Comparison of ENCODE assay signal across 23 cellular contexts in genomic region chr22:37048133-37048532, GRCh38. TPM values are rescaled to one million over a fixed set of nuclear protein-coding genes. Genes with fewer than 3 reads are reported as not detected.
DNase-seq lines count a peak whose midpoint lies in the region; ATAC-seq and TF ChIP-seq lines count a peak whose summit lies in the region.
"Had no signal": no experiment of that assay in that cellular context is flagged by ENCODE, and none has a peak within 500 bp of the region (broad histone marks: within the 10 kb centered on the region; RNA-seq: fewer than 3 reads in every experiment).

No MANE protein-coding gene starts in this region.

- H3K27ac ChIP-seq in WERI-Rb-1: peak overlapping the region; percentile 84
- H3K27ac ChIP-seq in mesenchymal stem cell (ENCODE audit: low read length, poor library complexity, severe bottlenecking): no peak overlapping the region
- H3K27ac ChIP-seq in tibial nerve: no peak overlapping the region
- no peak overlapping the region for H3K27ac ChIP-seq in vagina
- H3K27ac ChIP-seq in tibial artery: no peak overlapping the region

- no peak for ATAC-seq in HG03280 (IDR thresholded peaks at IDR 0.05; ENCODE audit: unreplicated experiment)
- ATAC-seq: CD8-positive, alpha-beta T cell; Panc1 had no signal

- no peak overlapping the region for H4K8ac ChIP-seq in mesenchymal stem cell (ENCODE audit: low read length)

- no peak for TF ChIP-seq EP300 in tibial nerve (IDR thresholded peaks at IDR 0.05)

- DNase-seq in AG10803 (ENCODE audit: low read depth) (peak; percentile 12), GM03348 (ENCODE audit: low spot score) (peak; percentile 55), WERI-Rb-1 (no peak), mesenchymal stem cell (no peak), tibial nerve (ENCODE audit: low spot score in 2 of 2) (no peak), vagina (ENCODE audit: extremely low spot score in 2 of 2) (no peak), tibial artery (no peak)
- DNase-seq: AML-193; C1 segment of cervical spinal cord; CD8-positive, alpha-beta T cell; DND-41; H7; KBM-7; MM.1S; NCI-H1092 treated with DMSO at 0.1 percent for 48 hours; NCI-H1436 treated with DMSO at 0.1 percent for 48 hours; NCI-H1930; NCI-H2227 treated with DMSO at 0.1 percent for 48 hours; NCI-H524; NCI-H82; SW 1271 had no signal

- intact Hi-C loops in vagina (cut with DNase I): no loop called here
- intact Hi-C loops in tibial artery (cut with DNase I; ENCODE audit: low total_unique reads): no loop called here

- H2BK120ac ChIP-seq in mesenchymal stem cell (ENCODE audit: low read depth, low read length): no peak overlapping the region

- H2AFZ ChIP-seq in mesenchymal stem cell (ENCODE audit: low read depth, low read length): no peak overlapping the region

- H3K79me1 ChIP-seq in mesenchymal stem cell (replicated peaks; ENCODE audit: low read length, poor library complexity, severe bottlenecking): peaks cover 9% of the 10 kb centered on the region

- peak overlapping the region; percentile 10 for H2AK5ac ChIP-seq in mesenchymal stem cell (ENCODE audit: low read length, severe bottlenecking)

- H3K18ac ChIP-seq in mesenchymal stem cell (ENCODE audit: low read depth in 1 of 2, low read length in 2 of 2): no peak overlapping the region

- TF ChIP-seq POLR2A in tibial nerve (IDR thresholded peaks at IDR 0.05) (no peak), vagina (IDR thresholded peaks at IDR 0.05) (no peak)

- peaks cover under 1% of the 10 kb centered on the region for H3K36me3 ChIP-seq in WERI-Rb-1
- H3K36me3 ChIP-seq in mesenchymal stem cell (ENCODE audit: control insufficient read depth in 1 of 2, insufficient read depth in 2 of 2, low read depth in 1 of 2, low read length in 2 of 2): peaks cover 0 to 4% of the 10 kb centered on the region in 2 experiments
- H3K36me3 ChIP-seq in tibial nerve: peaks cover 0 to 3% (median 0%) of the 10 kb centered on the region in 3 donors
- no peaks in the 10 kb centered on the region for H3K36me3 ChIP-seq in vagina
- H3K36me3 ChIP-seq in tibial artery: no peaks in the 10 kb centered on the region

- H2BK12ac ChIP-seq in mesenchymal stem cell (ENCODE audit: low read length in 2 of 2): no peak overlapping the region

- no peak overlapping the region for H3K4me2 ChIP-seq in mesenchymal stem cell (ENCODE audit: low read length, poor library complexity, severe bottlenecking)

- H3K4me3 ChIP-seq in AG10803 (ENCODE audit: low read length): no peak overlapping the region
- H3K4me3 ChIP-seq in WERI-Rb-1 (ENCODE audit: low read depth, low read length): no peak overlapping the region
- H3K4me3 ChIP-seq in mesenchymal stem cell (ENCODE audit: insufficient read depth in 1 of 2, low read depth in 1 of 2, low read length in 2 of 2): no peak overlapping the region
- no peak overlapping the region for H3K4me3 ChIP-seq in tibial nerve
- H3K4me3 ChIP-seq in vagina: no peak overlapping the region
- no peak overlapping the region for H3K4me3 ChIP-seq in tibial artery

- WGBS in mesenchymal stem cell: 60% methylated on average over 3 of the region's 6 CpGs
- WGBS in tibial nerve, 2 donors: 83 to 88% methylated on average over 6 of the region's 6 CpGs

- no peak overlapping the region for H2BK5ac ChIP-seq in mesenchymal stem cell (ENCODE audit: low read depth, low read length, poor library complexity, severe bottlenecking)

- no peak overlapping the region for H3K23ac ChIP-seq in mesenchymal stem cell (ENCODE audit: low read length in 2 of 2)

- H3K9me3 ChIP-seq in WERI-Rb-1 (ENCODE audit: severe bottlenecking) (no peaks in the 10 kb centered on the region), mesenchymal stem cell (ENCODE audit: control insufficient read depth, low read length) (no peaks in the 10 kb centered on the region), tibial nerve (no peaks in the 10 kb centered on the region), vagina (no peaks in the 10 kb centered on the region), tibial artery (no peaks in the 10 kb centered on the region)

- no peak overlapping the region for H3K4ac ChIP-seq in mesenchymal stem cell (ENCODE audit: low read depth in 1 of 2, low read length in 2 of 2)

- TF ChIP-seq CTCF in AG10803 (conservative IDR thresholded peaks at IDR 0.05; ENCODE audit: low read length) (no peak), WERI-Rb-1 (IDR thresholded peaks at IDR 0.05; ENCODE audit: low read depth, low read length) (no peak), tibial nerve (IDR thresholded peaks at IDR 0.05) (no peak), vagina (IDR thresholded peaks at IDR 0.05) (no peak), tibial artery (IDR thresholded peaks at IDR 0.05) (no peak)

- H4K91ac ChIP-seq in mesenchymal stem cell (ENCODE audit: low read length): no peak overlapping the region

- H3K27me3 ChIP-seq in WERI-Rb-1 (ENCODE audit: insufficient read depth, low read depth, severe bottlenecking): no peaks in the 10 kb centered on the region
- peaks cover 3 to 7% of the 10 kb centered on the region in 2 experiments for H3K27me3 ChIP-seq in mesenchymal stem cell (ENCODE audit: control insufficient read depth in 1 of 2, insufficient read depth in 1 of 2, low read length in 2 of 2)
- no peaks in the 10 kb centered on the region for H3K27me3 ChIP-seq in tibial nerve
- no peaks in the 10 kb centered on the region for H3K27me3 ChIP-seq in vagina
- H3K27me3 ChIP-seq in tibial artery: peaks cover 0 to 5% of the 10 kb centered on the region in 2 donors

- H3K4me1 ChIP-seq in mesenchymal stem cell (ENCODE audit: control insufficient read depth, insufficient read depth, low read depth, low read length): peaks cover 30% of the 10 kb centered on the region
- peaks cover 0 to 27% (median 9%) of the 10 kb centered on the region in 4 donors for H3K4me1 ChIP-seq in tibial nerve
- H3K4me1 ChIP-seq in vagina: peaks cover 23% of the 10 kb centered on the region
- H3K4me1 ChIP-seq in tibial artery: peaks cover 0 to 23% (median 13%) of the 10 kb centered on the region in 4 donors

- no peak overlapping the region for H2BK15ac ChIP-seq in mesenchymal stem cell (ENCODE audit: low read depth, poor library complexity, severe bottlenecking)

- H3K14ac ChIP-seq in mesenchymal stem cell (ENCODE audit: low read length in 2 of 2): no peak overlapping the region

- H3K9ac ChIP-seq in mesenchymal stem cell (ENCODE audit: low read length): no peak overlapping the region

RNA-seq across cellular contexts. Expression of gene KCTD17, which starts 3.4 kb away (rescaled TPM):
- polyA plus RNA-seq in mesenchymal stem cell (2013, experiment 1 of 2): 17.9 TPM
- 20.1 TPM for polyA plus RNA-seq in mesenchymal stem cell (2013, experiment 2 of 2)
- total RNA-seq in tibial nerve: 10 to 100 TPM in 3 of 4 donors, 1 to 10 TPM in 1; 7.4 to 24.7 (median 20.2) TPM
- 27.5 TPM for total RNA-seq in vagina

RNA-seq across cellular contexts. Expression of gene MPST, which starts 28.6 kb away (rescaled TPM):
- polyA plus RNA-seq in mesenchymal stem cell (2013, experiment 1 of 2): 81.0 TPM
- polyA plus RNA-seq in mesenchymal stem cell (2013, experiment 2 of 2): 80.4 TPM
- 100 to 1,000 TPM; 193 to 258 (median 199) TPM for total RNA-seq in tibial nerve
- 126 TPM for total RNA-seq in vagina

RNA-seq across cellular contexts. Expression of gene TST, which starts 28.9 kb away (rescaled TPM):
- 38.9 TPM for polyA plus RNA-seq in mesenchymal stem cell (2013, experiment 1 of 2)
- polyA plus RNA-seq in mesenchymal stem cell (2013, experiment 2 of 2): 40.6 TPM
- total RNA-seq in tibial nerve (10 to 100 TPM; 44.1 to 76.4 (median 66.7) TPM), vagina (50.8 TPM)
- total RNA-seq: CD8-positive, alpha-beta T cell had no signal

Comparison
In these comparisons a context has a peak if more than half of its experiments do, and no peak if none do; other contexts are left out.
1. DNase-seq: peak in AG10803 (single experiment) and GM03348 (single experiment); none in WERI-Rb-1 (single experiment), mesenchymal stem cell (single experiment), tibial nerve (0 of 2), vagina (0 of 2) and tibial artery (0 of 2).